ENCODE assay signal across 19 cellular contexts in the genomic region with DNA sequence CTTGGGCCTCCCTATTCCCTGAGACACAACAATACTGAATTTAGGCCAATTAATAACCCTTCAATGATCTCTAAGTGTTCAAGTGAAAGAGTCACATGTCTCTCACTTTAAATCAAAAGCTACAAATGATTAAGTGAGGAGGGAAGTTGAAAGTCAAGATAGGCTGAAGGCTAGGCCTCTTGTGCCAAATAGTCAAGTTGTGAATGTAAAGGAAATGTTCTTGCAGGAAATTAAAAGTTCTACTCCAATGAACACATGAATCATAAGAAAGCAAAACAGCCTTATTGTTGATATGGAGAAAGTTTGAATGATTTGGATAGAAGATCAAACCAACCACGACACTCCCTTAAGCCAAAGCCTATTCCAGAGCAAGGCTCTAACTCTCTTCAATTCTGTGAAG.
DNase-seq lines count a peak whose midpoint lies in the region; ATAC-seq, FAIRE-seq and TF ChIP-seq lines count a peak whose summit lies in the region.
"Had no signal": no experiment of that assay in that cellular context is flagged by ENCODE, and none has a peak within 500 bp of the region (broad histone marks: within the 10 kb centered on the region; RNA-seq: fewer than 3 reads in every experiment).

No MANE protein-coding gene starts in this region.

- no peaks in the 10 kb centered on the region for H3K36me3 Mint-ChIP-seq in nephron (ENCODE audit: low read depth)
- no peaks in the 10 kb centered on the region for H3K36me3 Mint-ChIP-seq in CD14-positive monocyte
- H3K36me3 Mint-ChIP-seq: CD4-positive, alpha-beta memory T cell had no signal

- TF ChIP-seq POLR2A in GM18505 (IDR thresholded peaks at IDR 0.05; ENCODE audit: borderline replicate concordance, extremely low read depth, insufficient read depth, insufficient read length): no peak

- H3K27me3 Mint-ChIP-seq in nephron (ENCODE audit: low read depth): no peaks in the 10 kb centered on the region
- no peaks in the 10 kb centered on the region for H3K27me3 Mint-ChIP-seq in CD14-positive monocyte (ENCODE audit: low read depth in 3 of 3)
- H3K27me3 Mint-ChIP-seq: CD4-positive, alpha-beta memory T cell had no signal

- FAIRE-seq in urothelium cell line (lab: Jason Lieb, UNC): peak; percentile 27
- FAIRE-seq: G401.6, GM12892, GM19239, H1 had no signal

- H3K9me3 Mint-ChIP-seq in nephron (peaks cover 5% of the 10 kb centered on the region), CD14-positive monocyte (peaks cover 0 to 5% (median 2%) of the 10 kb centered on the region in 7 donors)

- H3K27ac Mint-ChIP-seq in nephron (peak overlapping the region in 2 of 3 experiments; percentile 18 to 26), CD14-positive monocyte (no peak overlapping the region)
- H3K27ac Mint-ChIP-seq: CD4-positive, alpha-beta memory T cell had no signal

- H3K4me3 Mint-ChIP-seq in nephron (no peak overlapping the region), CD14-positive monocyte (no peak overlapping the region)
- H3K4me3 Mint-ChIP-seq: CD4-positive, alpha-beta memory T cell had no signal

- in situ Hi-C loops in Caki2 (cut with HindIII; ENCODE audit: low pct_unique_long_range_greater_than_20kb, low sequenced_read_pairs): no loop called here

- intact Hi-C loops in CD14-positive monocyte (cut with micrococcal nuclease): no loop called here

- no peak for ATAC-seq in GM18505 (IDR thresholded peaks at IDR 0.05; ENCODE audit: unreplicated experiment)

- TF ChIP-seq CTCF in nephron (IDR thresholded peaks at IDR 0.05; ENCODE audit: unreplicated experiment in 3 of 3) (no peak), CD14-positive monocyte (IDR thresholded peaks at IDR 0.05) (no peak)

- DNase-seq in Caki2 (ENCODE audit: low read depth) (peak; percentile 52), glomerular visceral epithelial cell (ENCODE audit: extremely low spot score) (peak; percentile 11), urothelium cell line (ENCODE audit: low spot score) (no peak), NCI-H1694 (lab: John Stamatoyannopoulos, UW) (no peak), CD14-positive monocyte (ENCODE audit: low spot score) (no peak), NCI-H82 treated with DMSO at 0.1 percent for 48 hours (lab: John Stamatoyannopoulos, UW; ENCODE audit: unreplicated experiment) (no peak)
- DNase-seq: CD4-positive, alpha-beta memory T cell; COR-L47; DMS153; DND-41; GM23248; H7; HCEC 1CT had no signal

- H3K4me1 Mint-ChIP-seq in nephron (peaks cover 26% of the 10 kb centered on the region), CD14-positive monocyte (no peaks in the 10 kb centered on the region)
- H3K4me1 Mint-ChIP-seq: CD4-positive, alpha-beta memory T cell had no signal

Comparison
In these comparisons a context has a peak if more than half of its experiments do, and no peak if none do; other contexts are left out.
1. DNase-seq: peak in Caki2 (single experiment) and glomerular visceral epithelial cell (single experiment); none in urothelium cell line (single experiment), NCI-H1694 (single experiment), CD14-positive monocyte (single experiment) and NCI-H82 treated with DMSO at 0.1 percent for 48 hours (single experiment).
2. H3K27ac Mint-ChIP-seq: peak in nephron (2 of 3); none in CD14-positive monocyte (0 of 7).